In genomic region chr5:139454568-139455290, GRCh38 we compare ENCODE assay signal across 23 cellular contexts. TPM values are rescaled to one million over a fixed set of nuclear protein-coding genes. Genes with fewer than 3 reads are reported as not detected.
A peak's percentile ranks its signal among the peaks of the same experiment; 100 is the strongest.
DNase-seq lines count a peak whose midpoint lies in the region; ATAC-seq and TF ChIP-seq lines count a peak whose summit lies in the region.
"Had no signal": no experiment of that assay in that cellular context is flagged by ENCODE, and none has a peak within 500 bp of the region (broad histone marks: within the 10 kb centered on the region; RNA-seq: fewer than 3 reads in every experiment).

No MANE protein-coding gene starts in this region.

- H3K9me3 ChIP-seq in T-helper 17 cell (ENCODE audit: control insufficient read depth, low read length, poor library complexity, severe bottlenecking): no peaks in the 10 kb centered on the region
- no peaks in the 10 kb centered on the region for H3K9me3 ChIP-seq in endodermal cell (ENCODE audit: control insufficient read depth, low read length)
- no peaks in the 10 kb centered on the region for H3K9me3 ChIP-seq in left lung
- H3K9me3 ChIP-seq in tibial nerve: no peaks in the 10 kb centered on the region
- H3K9me3 ChIP-seq: thoracic aorta had no signal

- H3K4me3 Mint-ChIP-seq in activated T-cell treated with anti-CD3 and anti-CD28 coated beads, Interleukin-2, amount 50 U/mL, for 72 hours: no peak overlapping the region
- H3K4me3 Mint-ChIP-seq in activated T-cell treated with anti-CD3 and anti-CD28 coated beads, Interleukin-2, amount 50 U/mL, for 4 hours: no peak overlapping the region
- H3K4me3 Mint-ChIP-seq in T-helper 17 cell: no peak overlapping the region
- H3K4me3 Mint-ChIP-seq in endodermal cell: no peak overlapping the region
- H3K4me3 Mint-ChIP-seq in stimulated activated naive B cell treated with anti-CD40 and anti-IgM and Interleukin-4, amounts not matched to agents 10 μg/mL and 1 μg/mL and 100 μg/mL, for 72 hours: no peak overlapping the region
- H3K4me3 Mint-ChIP-seq: dendritic cell treated with granulocyte-macrophage colony-stimulating factor and Interleukin-4, amounts not matched to agents 40 ng/mL and 50 ng/mL, for 4 days; neural progenitor cell had no signal

- H3K4me1 Mint-ChIP-seq in activated T-cell treated with anti-CD3 and anti-CD28 coated beads, Interleukin-2, amount 50 U/mL, for 72 hours (ENCODE audit: low read depth): peaks cover 62% of the 10 kb centered on the region
- H3K4me1 Mint-ChIP-seq in activated T-cell treated with anti-CD3 and anti-CD28 coated beads, Interleukin-2, amount 50 U/mL, for 4 hours (ENCODE audit: low read depth): peaks cover 41% of the 10 kb centered on the region
- H3K4me1 Mint-ChIP-seq in T-helper 17 cell: peaks cover 42% of the 10 kb centered on the region
- H3K4me1 Mint-ChIP-seq in endodermal cell: peaks cover 16% of the 10 kb centered on the region
- peaks cover 25 to 26% of the 10 kb centered on the region in 2 donors for H3K4me1 Mint-ChIP-seq in stimulated activated naive B cell treated with anti-CD40 and anti-IgM and Interleukin-4, amounts not matched to agents 10 μg/mL and 1 μg/mL and 100 μg/mL, for 72 hours

- intact Hi-C loops in left lung (cut with DNase I): no loop called here

- H3K27ac ChIP-seq in endodermal cell (ENCODE audit: low read depth, low read length) (no peak overlapping the region), left lung (no peak overlapping the region), tibial nerve (no peak overlapping the region)
- H3K27ac ChIP-seq: brain microvascular endothelial cell, neural progenitor cell, thoracic aorta had no signal

- TF ChIP-seq EP300 in tibial nerve (IDR thresholded peaks at IDR 0.05): no peak

- H3K4me3 ChIP-seq in endodermal cell (ENCODE audit: low read length) (no peak overlapping the region), left lung (no peak overlapping the region), tibial nerve (no peak overlapping the region)
- H3K4me3 ChIP-seq: neural progenitor cell, smooth muscle cell, thoracic aorta had no signal

- no peak for TF ChIP-seq POLR2A in tibial nerve (IDR thresholded peaks at IDR 0.05)

- H3K4me1 ChIP-seq in endodermal cell (ENCODE audit: control insufficient read depth, insufficient read depth, low read length): peaks cover 10% of the 10 kb centered on the region
- H3K4me1 ChIP-seq in left lung: peaks cover 0 to 23% of the 10 kb centered on the region in 2 donors
- H3K4me1 ChIP-seq in tibial nerve: peaks cover 0 to 6% (median 0%) of the 10 kb centered on the region in 4 donors

- H3K27me3 ChIP-seq in endodermal cell (ENCODE audit: control insufficient read depth, insufficient read depth, low read length, poor library complexity, severe bottlenecking): no peaks in the 10 kb centered on the region
- H3K27me3 ChIP-seq in left lung: no peaks in the 10 kb centered on the region
- H3K27me3 ChIP-seq in tibial nerve: no peaks in the 10 kb centered on the region
- H3K27me3 ChIP-seq: brain microvascular endothelial cell, neural progenitor cell had no signal

- H3K27ac Mint-ChIP-seq in activated T-cell treated with anti-CD3 and anti-CD28 coated beads, Interleukin-2, amount 50 U/mL, for 72 hours: peak overlapping the region; percentile 66
- H3K27ac Mint-ChIP-seq in T-helper 17 cell (peak overlapping the region; percentile 98), endodermal cell (no peak overlapping the region)
- peak overlapping the region; percentile 14 for H3K27ac Mint-ChIP-seq in stimulated activated naive B cell treated with anti-CD40 and anti-IgM and Interleukin-4, amounts not matched to agents 10 μg/mL and 1 μg/mL and 100 μg/mL, for 72 hours
- H3K27ac Mint-ChIP-seq: dendritic cell treated with granulocyte-macrophage colony-stimulating factor and Interleukin-4, amounts not matched to agents 40 ng/mL and 50 ng/mL, for 4 days had no signal

- no peak for TF ChIP-seq CTCF in endodermal cell (conservative IDR thresholded peaks at IDR 0.05)
- no peak for TF ChIP-seq CTCF in left lung (IDR thresholded peaks at IDR 0.05)
- TF ChIP-seq CTCF in tibial nerve (IDR thresholded peaks at IDR 0.05): no peak

- H3K9ac ChIP-seq in endodermal cell (ENCODE audit: extremely low read depth, low read length, poor library complexity, severe bottlenecking): no peak overlapping the region
- H3K9ac ChIP-seq: neural progenitor cell had no signal

- H3K36me3 Mint-ChIP-seq in activated T-cell treated with anti-CD3 and anti-CD28 coated beads, Interleukin-2, amount 50 U/mL, for 72 hours (ENCODE audit: insufficient read depth in 2 of 2): peaks cover 0 to 6% of the 10 kb centered on the region in 2 donors
- H3K36me3 Mint-ChIP-seq in activated T-cell treated with anti-CD3 and anti-CD28 coated beads, Interleukin-2, amount 50 U/mL, for 4 hours (ENCODE audit: insufficient read depth): no peaks in the 10 kb centered on the region
- H3K36me3 Mint-ChIP-seq in T-helper 17 cell (ENCODE audit: low read depth) (no peaks in the 10 kb centered on the region), endodermal cell (ENCODE audit: low read depth) (no peaks in the 10 kb centered on the region)
- H3K36me3 Mint-ChIP-seq in stimulated activated naive B cell treated with anti-CD40 and anti-IgM and Interleukin-4, amounts not matched to agents 10 μg/mL and 1 μg/mL and 100 μg/mL, for 72 hours: no peaks in the 10 kb centered on the region
- H3K36me3 Mint-ChIP-seq: activated naive CD4-positive, alpha-beta T cell treated with anti-CD3 and anti-CD28 coated beads, Interleukin-2, amount 50 U/mL, for 72 hours; neural progenitor cell had no signal

- 95 to 98% methylated on average over 5 to 11 of the region's 11 CpGs for WGBS in endodermal cell (ENCODE audit: insufficient coverage in 1 of 2, insufficient read length in 1 of 2), 2 experiments
- WGBS in tibial nerve, 2 donors: 85 to 87% methylated on average over 11 of the region's 11 CpGs

- H3K36me3 ChIP-seq in endodermal cell (ENCODE audit: control insufficient read depth, insufficient read depth, low read length) (no peaks in the 10 kb centered on the region), left lung (no peaks in the 10 kb centered on the region), tibial nerve (no peaks in the 10 kb centered on the region)
- H3K36me3 ChIP-seq: neural progenitor cell, thoracic aorta had no signal

- H3K27me3 Mint-ChIP-seq in activated T-cell treated with anti-CD3 and anti-CD28 coated beads, Interleukin-2, amount 50 U/mL, for 72 hours (ENCODE audit: low read depth): no peaks in the 10 kb centered on the region
- no peaks in the 10 kb centered on the region for H3K27me3 Mint-ChIP-seq in activated T-cell treated with anti-CD3 and anti-CD28 coated beads, Interleukin-2, amount 50 U/mL, for 4 hours (ENCODE audit: low read depth)
- no peaks in the 10 kb centered on the region for H3K27me3 Mint-ChIP-seq in T-helper 17 cell
- H3K27me3 Mint-ChIP-seq in endodermal cell (ENCODE audit: insufficient read depth): no peaks in the 10 kb centered on the region
- H3K27me3 Mint-ChIP-seq in stimulated activated naive B cell treated with anti-CD40 and anti-IgM and Interleukin-4, amounts not matched to agents 10 μg/mL and 1 μg/mL and 100 μg/mL, for 72 hours: no peaks in the 10 kb centered on the region
- H3K27me3 Mint-ChIP-seq: dendritic cell treated with granulocyte-macrophage colony-stimulating factor and Interleukin-4, amounts not matched to agents 40 ng/mL and 50 ng/mL, for 4 days had no signal

- ATAC-seq in activated T-cell treated with anti-CD3 and anti-CD28 coated beads, Interleukin-2, amount 50 U/mL, for 72 hours (replicated peaks in 1 of 2): no peak
- ATAC-seq in activated T-cell treated with anti-CD3 and anti-CD28 coated beads, Interleukin-2, amount 50 U/mL, for 4 hours: no peak
- no peak for ATAC-seq in T-helper 17 cell
- no peak for ATAC-seq in stimulated activated naive B cell treated with anti-CD40 and anti-IgM and Interleukin-4, amounts not matched to agents 10 μg/mL and 1 μg/mL and 100 μg/mL, for 72 hours (replicated peaks)
- no peak for ATAC-seq in left lung

- H3K9me3 Mint-ChIP-seq in activated T-cell treated with anti-CD3 and anti-CD28 coated beads, Interleukin-2, amount 50 U/mL, for 72 hours: peaks cover 0 to 4% of the 10 kb centered on the region in 2 donors
- H3K9me3 Mint-ChIP-seq in activated T-cell treated with anti-CD3 and anti-CD28 coated beads, Interleukin-2, amount 50 U/mL, for 4 hours: no peaks in the 10 kb centered on the region
- no peaks in the 10 kb centered on the region for H3K9me3 Mint-ChIP-seq in endodermal cell
- H3K9me3 Mint-ChIP-seq in stimulated activated naive B cell treated with anti-CD40 and anti-IgM and Interleukin-4, amounts not matched to agents 10 μg/mL and 1 μg/mL and 100 μg/mL, for 72 hours: peaks cover 0 to 2% of the 10 kb centered on the region in 2 donors
- H3K9me3 Mint-ChIP-seq: dendritic cell treated with granulocyte-macrophage colony-stimulating factor and Interleukin-4, amounts not matched to agents 40 ng/mL and 50 ng/mL, for 4 days; neural progenitor cell had no signal

- DNase-seq in activated T-cell treated with anti-CD3 and anti-CD28 coated beads, Interleukin-2, amount 50 U/mL, for 72 hours: no peak
- DNase-seq in activated T-cell treated with anti-CD3 and anti-CD28 coated beads, Interleukin-2, amount 50 U/mL, for 4 hours: no peak
- DNase-seq in T-helper 17 cell (no peak), endodermal cell (peak; percentile 51), GF-D8 (lab: John Stamatoyannopoulos, UW) (no peak), left lung (no peak), tibial nerve (ENCODE audit: low spot score in 2 of 2) (no peak)
- no peak for DNase-seq in stimulated activated naive B cell treated with anti-CD40 and anti-IgM and Interleukin-4, amounts not matched to agents 10 μg/mL and 1 μg/mL and 100 μg/mL, for 72 hours
- DNase-seq: ACHN; activated CD4-positive, CD25-positive, alpha-beta regulatory T cell; brain microvascular endothelial cell; KBM-7; NCI-H1048; NCI-H2081; NCI-H524; stimulated activated CD8-positive, alpha-beta memory T cell treated with anti-CD3 and anti-CD28 coated beads, Interleukin-4, amount 100 ng/mL, for 48 hours had no signal

RNA-seq across cellular contexts. Expression of gene ECSCR, which starts 7.8 kb away (rescaled TPM):
- total RNA-seq in activated T-cell treated with anti-CD3 and anti-CD28 coated beads, Interleukin-2, amount 50 U/mL, for 72 hours: 1 to 10 TPM; 1.2 to 1.4 TPM
- 1 to 10 TPM; 2.6 to 4.0 (median 2.9) TPM for total RNA-seq in activated T-cell treated with anti-CD3 and anti-CD28 coated beads, Interleukin-2, amount 50 U/mL, for 4 hours
- total RNA-seq in T-helper 17 cell: not detected
- total RNA-seq in endodermal cell: under 1 TPM in 1 of 2 donors, not detected in 1; 0.62 TPM
- polyA plus RNA-seq in endodermal cell (2013, experiment 1 of 2): 1.0 TPM
- polyA plus RNA-seq in endodermal cell (2013, experiment 2 of 2): 0.46 TPM
- 10 to 100 TPM; 25.4 to 48.9 TPM for total RNA-seq in left lung
- total RNA-seq in tibial nerve: 10 to 100 TPM; 12.8 to 41.0 (median 25.9) TPM
- total RNA-seq: smooth muscle cell had no signal

RNA-seq across cellular contexts. Expression of gene DNAJC18, which starts 15.4 kb away (rescaled TPM):
- total RNA-seq in activated T-cell treated with anti-CD3 and anti-CD28 coated beads, Interleukin-2, amount 50 U/mL, for 72 hours: 10 to 100 TPM; 46.1 to 73.7 TPM
- 10 to 100 TPM; 22.7 to 32.8 (median 26.2) TPM for total RNA-seq in activated T-cell treated with anti-CD3 and anti-CD28 coated beads, Interleukin-2, amount 50 U/mL, for 4 hours
- 1 to 10 TPM; 4.0 to 8.7 TPM for total RNA-seq in T-helper 17 cell
- total RNA-seq in endodermal cell: 10 to 100 TPM; 21.8 to 26.6 TPM
- polyA plus RNA-seq in endodermal cell (2013, experiment 1 of 2): 30.9 TPM
- polyA plus RNA-seq in endodermal cell (2013, experiment 2 of 2): 32.0 TPM
- total RNA-seq in left lung: 10 to 100 TPM; 10.0 to 13.2 TPM
- total RNA-seq in tibial nerve: 10 to 100 TPM in 3 of 4 donors, 1 to 10 TPM in 1; 9.2 to 11.4 (median 10.7) TPM

RNA-seq across cellular contexts. Expression of gene SMIM33, which starts 16.1 kb away (rescaled TPM):
- under 1 TPM; 0.22 to 0.35 TPM for total RNA-seq in activated T-cell treated with anti-CD3 and anti-CD28 coated beads, Interleukin-2, amount 50 U/mL, for 72 hours
- total RNA-seq in activated T-cell treated with anti-CD3 and anti-CD28 coated beads, Interleukin-2, amount 50 U/mL, for 4 hours: under 1 TPM in 2 of 3 donors, not detected in 1; 0.21 to 0.30 TPM
- total RNA-seq in T-helper 17 cell: under 1 TPM; 0.13 to 0.32 TPM
- not detected for total RNA-seq in endodermal cell
- polyA plus RNA-seq in endodermal cell (2013, experiment 1 of 2): not detected
- polyA plus RNA-seq in endodermal cell (2013, experiment 2 of 2): not detected
- not detected for total RNA-seq in left lung
- not detected for total RNA-seq in tibial nerve
- total RNA-seq: frontal cortex, H4, smooth muscle cell, thoracic aorta had no signal
- polyA plus RNA-seq: smooth muscle cell had no signal

RNA-seq across cellular contexts. Expression of gene STING1, which starts 27.8 kb away (rescaled TPM):
- total RNA-seq in activated T-cell treated with anti-CD3 and anti-CD28 coated beads, Interleukin-2, amount 50 U/mL, for 72 hours: 100 to 1,000 TPM in 1 of 2 donors, 10 to 100 TPM in 1; 98.6 to 230 TPM
- total RNA-seq in activated T-cell treated with anti-CD3 and anti-CD28 coated beads, Interleukin-2, amount 50 U/mL, for 4 hours: 100 to 1,000 TPM; 139 to 261 (median 172) TPM
- total RNA-seq in T-helper 17 cell (100 to 1,000 TPM; 151 to 160 TPM), endodermal cell (under 1 TPM in 1 of 2 donors, not detected in 1; 0.20 TPM), left lung (100 to 1,000 TPM in 1 of 2 donors, 10 to 100 TPM in 1; 100.0 to 105 TPM), tibial nerve (100 to 1,000 TPM in 1 of 4 donors, 10 to 100 TPM in 3; 48.1 to 102 (median 73.1) TPM)
- polyA plus RNA-seq in endodermal cell (2013, experiment 1 of 2): 0.43 TPM
- 0.91 TPM for polyA plus RNA-seq in endodermal cell (2013, experiment 2 of 2)

RNA-seq across cellular contexts. Expression of gene SPATA24, which starts 50.8 kb away (rescaled TPM):
- total RNA-seq in activated T-cell treated with anti-CD3 and anti-CD28 coated beads, Interleukin-2, amount 50 U/mL, for 72 hours: 1 to 10 TPM; 3.3 to 3.5 TPM
- total RNA-seq in activated T-cell treated with anti-CD3 and anti-CD28 coated beads, Interleukin-2, amount 50 U/mL, for 4 hours: 1 to 10 TPM; 2.4 to 3.6 (median 2.6) TPM
- 1 to 10 TPM; 3.8 to 4.1 TPM for total RNA-seq in T-helper 17 cell
- 10 to 100 TPM in 1 of 2 donors, 1 to 10 TPM in 1; 9.8 to 10.6 TPM for total RNA-seq in endodermal cell
- 9.7 TPM for polyA plus RNA-seq in endodermal cell (2013, experiment 1 of 2)
- 7.9 TPM for polyA plus RNA-seq in endodermal cell (2013, experiment 2 of 2)
- 1 to 10 TPM; 3.6 to 4.3 TPM for total RNA-seq in left lung
- 1 to 10 TPM in 2 of 4 donors, not detected in 2; 1.9 to 7.2 TPM for total RNA-seq in tibial nerve
